ENCODE assay signal across 13 cellular contexts in the genomic region with DNA sequence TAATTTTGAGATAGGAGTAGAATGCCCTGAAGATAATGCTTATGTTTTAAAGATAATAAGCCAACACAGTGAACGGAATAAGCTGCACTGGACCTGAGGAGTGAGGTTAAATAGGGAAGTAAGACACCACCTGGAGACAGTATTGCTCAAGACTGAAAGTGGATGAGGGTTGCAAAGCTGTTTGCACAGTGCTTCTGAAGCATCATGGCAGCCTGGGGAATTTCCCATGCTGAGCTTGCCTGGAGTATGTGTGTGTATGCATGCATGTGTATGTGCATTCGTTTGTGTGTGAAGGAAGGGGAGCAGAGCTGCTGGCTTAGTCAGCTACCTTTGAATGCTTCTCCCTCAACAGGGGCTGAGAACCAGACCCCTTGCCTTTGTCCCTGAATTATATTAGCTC.
DNase-seq lines count a peak whose midpoint lies in the region; ATAC-seq and TF ChIP-seq lines count a peak whose summit lies in the region.
"Had no signal": no experiment of that assay in that cellular context is flagged by ENCODE, and none has a peak within 500 bp of the region (broad histone marks: within the 10 kb centered on the region; RNA-seq: fewer than 3 reads in every experiment).

No MANE protein-coding gene starts in this region.

- peak overlapping the region; percentile 69 for H3K4me2 ChIP-seq in OCI-LY3 (ENCODE audit: low read length)
- H3K4me2 ChIP-seq: BLaER1, GM23338 had no signal

- peaks cover 31% of the 10 kb centered on the region for H3K4me1 ChIP-seq in OCI-LY3 (ENCODE audit: low read length)

- H3K27ac ChIP-seq in OCI-LY3 (ENCODE audit: low read length) (peak overlapping the region; percentile 54), coronary artery (no peak overlapping the region)
- H3K27ac ChIP-seq: BLaER1 had no signal

- H3K4me3 ChIP-seq in OCI-LY3 (ENCODE audit: low read length) = peak overlapping the region; percentile 53
- no peak overlapping the region for H3K4me3 ChIP-seq in coronary artery
- H3K4me3 ChIP-seq: BLaER1, GM23338 had no signal

- no peaks in the 10 kb centered on the region for H4K20me1 ChIP-seq in OCI-LY3 (ENCODE audit: insufficient read depth, low read length)
- H4K20me1 ChIP-seq: BLaER1 had no signal

- no peak for TF ChIP-seq CTCF in GM10248 (IDR thresholded peaks at IDR 0.05; ENCODE audit: control extremely low read depth, extremely low read depth, low read depth, missing control alignments)
- peak; percentile 23; the same call in 1 of the 2 replicates for TF ChIP-seq CTCF in OCI-LY3 (IDR thresholded peaks at IDR 0.05; ENCODE audit: low read depth, low read length)
- TF ChIP-seq CTCF in coronary artery (IDR thresholded peaks at IDR 0.05) = no peak
- no peak for TF ChIP-seq CTCF in nephron progenitor cell (IDR thresholded peaks at IDR 0.05)

- no peak overlapping the region for H3K27ac Mint-ChIP-seq in activated naive CD4-positive, alpha-beta T cell treated with anti-CD3 and anti-CD28 coated beads, Interleukin-2, amount 10 ng/mL, durations not matched to agents 7 days and 5 days
- no peak overlapping the region for H3K27ac Mint-ChIP-seq in nephron progenitor cell
- H3K27ac Mint-ChIP-seq: GM23338, nephron had no signal

- H3K36me3 ChIP-seq in OCI-LY3 (replicated peaks; ENCODE audit: low read depth, low read length) = no peaks in the 10 kb centered on the region
- H3K36me3 ChIP-seq: BLaER1 had no signal

- no peaks in the 10 kb centered on the region for H3K9me3 ChIP-seq in OCI-LY3 (ENCODE audit: insufficient read depth, low read length)
- H3K9me3 ChIP-seq: BLaER1 had no signal

- H2AFZ ChIP-seq in OCI-LY3 (ENCODE audit: low read depth, low read length) = no peak overlapping the region

- peaks cover 4% of the 10 kb centered on the region; the same call in 1 of the 2 replicates for H3K27me3 ChIP-seq in OCI-LY3 (ENCODE audit: low read depth, low read length)
- H3K27me3 ChIP-seq: BLaER1 had no signal

- POLR2A ChIA-PET in GM10248 (lab: Yijun Ruan, JAX) = no interaction called here

- peaks cover 6% of the 10 kb centered on the region for H3K9me3 Mint-ChIP-seq in activated naive CD4-positive, alpha-beta T cell treated with anti-CD3 and anti-CD28 coated beads, Interleukin-2, amount 10 ng/mL, durations not matched to agents 7 days and 5 days
- H3K9me3 Mint-ChIP-seq in nephron progenitor cell = peaks cover 7% of the 10 kb centered on the region

- H3K4me3 Mint-ChIP-seq in activated naive CD4-positive, alpha-beta T cell treated with anti-CD3 and anti-CD28 coated beads, Interleukin-2, amount 10 ng/mL, durations not matched to agents 7 days and 5 days = no peak overlapping the region
- H3K4me3 Mint-ChIP-seq in nephron progenitor cell = no peak overlapping the region
- H3K4me3 Mint-ChIP-seq: GM23338, nephron had no signal

- peak; percentile 66 for DNase-seq in GM10248 (ENCODE audit: extremely low spot score)
- DNase-seq in coronary artery (ENCODE audit: low spot score) = no peak
- DNase-seq in activated naive CD4-positive, alpha-beta T cell treated with anti-CD3 and anti-CD28 coated beads, Interleukin-2, amount 10 ng/mL, durations not matched to agents 7 days and 5 days = no peak
- DNase-seq in nephron progenitor cell = no peak
- no peak for DNase-seq in superior temporal gyrus (ENCODE audit: extremely low spot score)
- DNase-seq: amniotic stem cell, head of caudate nucleus had no signal

- no peaks in the 10 kb centered on the region for H3K79me2 ChIP-seq in OCI-LY3 (ENCODE audit: low read length)

- H3K4me1 Mint-ChIP-seq in activated naive CD4-positive, alpha-beta T cell treated with anti-CD3 and anti-CD28 coated beads, Interleukin-2, amount 10 ng/mL, durations not matched to agents 7 days and 5 days = peaks cover 3% of the 10 kb centered on the region
- H3K4me1 Mint-ChIP-seq in nephron progenitor cell = peaks cover 12% of the 10 kb centered on the region
- H3K4me1 Mint-ChIP-seq: nephron had no signal

- no peak overlapping the region; the same call in 1 of the 2 replicates for H3K9ac ChIP-seq in OCI-LY3 (ENCODE audit: low read length)
- H3K9ac ChIP-seq: BLaER1 had no signal

- ATAC-seq in GM19328 (IDR thresholded peaks at IDR 0.05; ENCODE audit: unreplicated experiment) = peak; percentile 94
- ATAC-seq in HG02970 (IDR thresholded peaks at IDR 0.05; ENCODE audit: low FRiP score, unreplicated experiment) = peak; percentile 75
- ATAC-seq: GM23338 had no signal

- H3K27me3 Mint-ChIP-seq in activated naive CD4-positive, alpha-beta T cell treated with anti-CD3 and anti-CD28 coated beads, Interleukin-2, amount 10 ng/mL, durations not matched to agents 7 days and 5 days = peaks cover 3% of the 10 kb centered on the region
- peaks cover 10% of the 10 kb centered on the region for H3K27me3 Mint-ChIP-seq in nephron progenitor cell (ENCODE audit: low read depth, poor library complexity)

- no peaks in the 10 kb centered on the region for H3K36me3 Mint-ChIP-seq in activated naive CD4-positive, alpha-beta T cell treated with anti-CD3 and anti-CD28 coated beads, Interleukin-2, amount 10 ng/mL, durations not matched to agents 7 days and 5 days
- H3K36me3 Mint-ChIP-seq in nephron progenitor cell (ENCODE audit: low read depth) = peaks cover 5% of the 10 kb centered on the region

- CTCF ChIA-PET in GM10248 (lab: Yijun Ruan, JAX) = interaction anchor here (1.4 to 3.1 kb wide), 2 partner anchors 8 to 36 kb away, joined by 3 to 14 read pairs; no protein-coding TSS in a partner anchor
- CTCF ChIA-PET in activated naive CD4-positive, alpha-beta T cell treated with anti-CD3 and anti-CD28 coated beads, Interleukin-2, amount 10 ng/mL, durations not matched to agents 7 days and 5 days (lab: Charles Lee) = no interaction called here
